Comparison of ENCODE assay signal across 1 cellular context in the genomic region with DNA sequence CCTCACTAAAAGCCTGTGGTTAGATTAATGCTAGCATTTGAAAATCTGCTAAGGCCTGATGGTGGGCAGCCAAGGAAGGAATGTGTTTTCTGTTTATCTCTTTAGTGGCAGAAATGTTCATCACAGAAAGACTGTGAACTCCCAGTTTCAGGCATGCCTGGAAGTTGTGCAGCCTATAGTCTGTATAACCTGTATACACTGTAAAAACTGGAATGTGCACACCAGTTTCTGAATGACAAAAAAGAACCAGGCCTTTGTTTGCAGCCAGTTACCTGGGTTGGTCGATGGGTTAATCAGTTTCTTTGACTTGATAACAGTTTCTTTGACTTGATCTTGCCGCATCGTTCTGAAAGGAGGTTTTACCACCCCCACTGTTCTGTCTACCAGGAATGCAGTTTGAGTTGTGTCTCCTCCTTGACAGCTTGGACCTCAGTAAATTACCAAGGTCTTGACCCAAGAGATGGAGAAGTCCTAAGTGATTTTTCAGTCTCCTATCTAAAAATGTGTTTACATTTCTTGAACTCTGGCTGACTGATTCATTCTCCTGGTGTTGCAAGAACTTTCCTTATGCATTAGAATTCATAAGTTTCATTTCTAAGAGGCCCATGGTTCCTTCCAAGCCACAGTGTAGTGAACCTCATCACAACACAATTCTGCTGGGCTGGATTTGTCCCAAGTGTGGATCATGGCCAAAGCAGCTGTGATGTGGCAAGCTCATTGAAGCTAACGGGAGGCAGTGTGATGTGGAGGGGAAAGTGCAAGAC.
TF ChIP-seq lines count a peak whose summit lies in the region.

No MANE protein-coding gene starts in this region.

TF ChIP-seq in IMR-90, 13 proteins besides CTCF, POLR2A, EP300 and RAD21:
- TF ChIP-seq BHLHE40 (IDR thresholded peaks at IDR 0.05; ENCODE audit: low read depth, low read length) (peak; percentile 66), RCOR1 (IDR thresholded peaks at IDR 0.05; ENCODE audit: insufficient replicate concordance, low read length) (peak; percentile 86), CHD1 (IDR thresholded peaks at IDR 0.05; ENCODE audit: low read depth, low read length) (no peak), CEBPB (IDR thresholded peaks at IDR 0.05; ENCODE audit: low read depth, low read length) (peak; percentile 98), SMC3 (IDR thresholded peaks at IDR 0.05; ENCODE audit: low read depth, low read length) (no peak), USF2 (IDR thresholded peaks at IDR 0.05; ENCODE audit: low read depth, low read length) (no peak), RFX5 (IDR thresholded peaks at IDR 0.05; ENCODE audit: low read depth, low read length) (no peak), NFE2L2 (IDR thresholded peaks at IDR 0.05; ENCODE audit: low read depth, low read length) (no peak), MAFK (IDR thresholded peaks at IDR 0.05; ENCODE audit: low read depth, low read length) (peak; percentile 42; the same call in 1 of the 2 replicates), FOS (IDR thresholded peaks at IDR 0.05; ENCODE audit: low read depth, low read length) (peak; percentile 87), MAZ (IDR thresholded peaks at IDR 0.05; ENCODE audit: borderline replicate concordance, low read depth, low read length) (no peak)
- TF ChIP-seq, protein P1, sequence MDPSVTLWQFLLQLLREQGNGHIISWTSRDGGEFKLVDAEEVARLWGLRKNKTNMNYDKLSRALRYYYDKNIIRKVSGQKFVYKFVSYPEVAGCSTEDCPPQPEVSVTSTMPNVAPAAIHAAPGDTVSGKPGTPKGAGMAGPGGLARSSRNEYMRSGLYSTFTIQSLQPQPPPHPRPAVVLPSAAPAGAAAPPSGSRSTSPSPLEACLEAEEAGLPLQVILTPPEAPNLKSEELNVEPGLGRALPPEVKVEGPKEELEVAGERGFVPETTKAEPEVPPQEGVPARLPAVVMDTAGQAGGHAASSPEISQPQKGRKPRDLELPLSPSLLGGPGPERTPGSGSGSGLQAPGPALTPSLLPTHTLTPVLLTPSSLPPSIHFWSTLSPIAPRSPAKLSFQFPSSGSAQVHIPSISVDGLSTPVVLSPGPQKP (IDR thresholded peaks at IDR 0.05; ENCODE audit: borderline replicate concordance, low read depth, low read length) = no peak
